1 cellular context compared by ENCODE assay signal in the genomic region with DNA sequence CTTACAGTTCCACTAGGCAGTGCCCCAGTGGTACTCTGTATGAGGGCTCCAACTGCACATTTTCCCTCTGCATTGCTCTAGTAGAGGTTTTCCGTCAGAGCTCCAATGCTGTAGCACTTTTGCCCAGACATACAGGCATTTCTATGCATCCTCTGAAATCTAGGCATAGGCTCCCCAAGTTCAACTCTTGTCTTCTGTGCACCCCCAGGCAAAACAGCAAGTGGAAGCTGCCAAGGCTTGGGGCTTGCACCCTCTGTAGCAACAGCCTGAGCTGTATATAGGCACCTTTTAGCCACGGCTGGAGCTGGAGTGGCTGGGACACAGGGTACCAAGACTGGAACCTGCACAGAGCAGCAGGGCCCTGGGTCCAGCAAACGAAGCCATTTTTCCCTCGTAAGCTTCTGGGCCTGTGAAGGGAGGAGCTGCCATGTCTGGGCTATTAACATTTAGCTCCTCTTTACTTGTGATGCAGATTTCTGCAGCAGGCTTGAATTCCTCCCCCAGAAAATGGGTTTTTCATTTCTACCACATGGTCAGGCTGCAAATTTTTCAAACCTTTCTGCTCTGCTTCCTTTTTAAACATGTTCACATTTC.
TF ChIP-seq lines count a peak whose summit lies in the region.

No MANE protein-coding gene starts in this region.

TF ChIP-seq in GM23338, 12 proteins besides CTCF, POLR2A, EP300 and RAD21 (continued from another document):
- TF ChIP-seq ZNF462 (CRISPR knock-in tag; IDR thresholded peaks at IDR 0.05) = no peak
- TF ChIP-seq, protein P1, sequence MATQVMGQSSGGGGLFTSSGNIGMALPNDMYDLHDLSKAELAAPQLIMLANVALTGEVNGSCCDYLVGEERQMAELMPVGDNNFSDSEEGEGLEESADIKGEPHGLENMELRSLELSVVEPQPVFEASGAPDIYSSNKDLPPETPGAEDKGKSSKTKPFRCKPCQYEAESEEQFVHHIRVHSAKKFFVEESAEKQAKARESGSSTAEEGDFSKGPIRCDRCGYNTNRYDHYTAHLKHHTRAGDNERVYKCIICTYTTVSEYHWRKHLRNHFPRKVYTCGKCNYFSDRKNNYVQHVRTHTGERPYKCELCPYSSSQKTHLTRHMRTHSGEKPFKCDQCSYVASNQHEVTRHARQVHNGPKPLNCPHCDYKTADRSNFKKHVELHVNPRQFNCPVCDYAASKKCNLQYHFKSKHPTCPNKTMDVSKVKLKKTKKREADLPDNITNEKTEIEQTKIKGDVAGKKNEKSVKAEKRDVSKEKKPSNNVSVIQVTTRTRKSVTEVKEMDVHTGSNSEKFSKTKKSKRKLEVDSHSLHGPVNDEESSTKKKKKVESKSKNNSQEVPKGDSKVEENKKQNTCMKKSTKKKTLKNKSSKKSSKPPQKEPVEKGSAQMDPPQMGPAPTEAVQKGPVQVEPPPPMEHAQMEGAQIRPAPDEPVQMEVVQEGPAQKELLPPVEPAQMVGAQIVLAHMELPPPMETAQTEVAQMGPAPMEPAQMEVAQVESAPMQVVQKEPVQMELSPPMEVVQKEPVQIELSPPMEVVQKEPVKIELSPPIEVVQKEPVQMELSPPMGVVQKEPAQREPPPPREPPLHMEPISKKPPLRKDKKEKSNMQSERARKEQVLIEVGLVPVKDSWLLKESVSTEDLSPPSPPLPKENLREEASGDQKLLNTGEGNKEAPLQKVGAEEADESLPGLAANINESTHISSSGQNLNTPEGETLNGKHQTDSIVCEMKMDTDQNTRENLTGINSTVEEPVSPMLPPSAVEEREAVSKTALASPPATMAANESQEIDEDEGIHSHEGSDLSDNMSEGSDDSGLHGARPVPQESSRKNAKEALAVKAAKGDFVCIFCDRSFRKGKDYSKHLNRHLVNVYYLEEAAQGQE (IDR thresholded peaks at IDR 0.05; ENCODE audit: unreplicated experiment) = no peak
- TF ChIP-seq ZNF114 (CRISPR knock-in tag; IDR thresholded peaks at IDR 0.05) = no peak
TF ChIP-seq in GM23338: peak in this region for 0.
